ENCODE assay signal across 1 cellular context in the genomic region with DNA sequence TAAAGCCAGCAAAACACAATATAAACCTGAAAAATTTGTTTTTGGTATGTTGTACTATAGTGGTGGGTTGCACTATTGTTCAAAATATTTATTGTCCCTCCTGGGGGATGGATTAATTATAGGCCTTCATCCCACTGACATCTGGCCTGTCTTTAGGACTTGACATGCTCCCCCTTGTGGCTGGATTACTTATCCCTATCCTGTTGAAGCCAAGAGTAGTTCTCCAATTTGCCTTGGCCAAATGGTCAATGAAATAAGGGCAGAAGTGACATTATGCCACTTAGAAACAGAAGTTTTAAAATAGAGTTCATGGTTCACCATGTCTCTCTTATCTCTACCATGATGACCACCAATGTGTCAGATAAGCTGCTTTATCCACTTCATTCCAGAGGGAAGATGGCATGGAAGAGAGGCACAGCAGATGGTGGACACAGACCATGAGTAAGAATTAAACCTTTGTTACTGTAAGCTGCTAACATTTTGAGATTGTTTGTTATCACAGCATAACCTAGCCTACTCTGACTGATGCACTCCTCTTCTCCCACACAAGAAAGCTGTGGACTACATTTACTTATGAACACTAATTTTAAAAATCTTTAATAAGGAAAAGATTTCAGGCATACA.
TF ChIP-seq lines count a peak whose summit lies in the region.

No MANE protein-coding gene starts in this region.

TF ChIP-seq in GM23338, 12 proteins besides CTCF, POLR2A, EP300 and RAD21 (continued from another document):
- TF ChIP-seq, protein P1, sequence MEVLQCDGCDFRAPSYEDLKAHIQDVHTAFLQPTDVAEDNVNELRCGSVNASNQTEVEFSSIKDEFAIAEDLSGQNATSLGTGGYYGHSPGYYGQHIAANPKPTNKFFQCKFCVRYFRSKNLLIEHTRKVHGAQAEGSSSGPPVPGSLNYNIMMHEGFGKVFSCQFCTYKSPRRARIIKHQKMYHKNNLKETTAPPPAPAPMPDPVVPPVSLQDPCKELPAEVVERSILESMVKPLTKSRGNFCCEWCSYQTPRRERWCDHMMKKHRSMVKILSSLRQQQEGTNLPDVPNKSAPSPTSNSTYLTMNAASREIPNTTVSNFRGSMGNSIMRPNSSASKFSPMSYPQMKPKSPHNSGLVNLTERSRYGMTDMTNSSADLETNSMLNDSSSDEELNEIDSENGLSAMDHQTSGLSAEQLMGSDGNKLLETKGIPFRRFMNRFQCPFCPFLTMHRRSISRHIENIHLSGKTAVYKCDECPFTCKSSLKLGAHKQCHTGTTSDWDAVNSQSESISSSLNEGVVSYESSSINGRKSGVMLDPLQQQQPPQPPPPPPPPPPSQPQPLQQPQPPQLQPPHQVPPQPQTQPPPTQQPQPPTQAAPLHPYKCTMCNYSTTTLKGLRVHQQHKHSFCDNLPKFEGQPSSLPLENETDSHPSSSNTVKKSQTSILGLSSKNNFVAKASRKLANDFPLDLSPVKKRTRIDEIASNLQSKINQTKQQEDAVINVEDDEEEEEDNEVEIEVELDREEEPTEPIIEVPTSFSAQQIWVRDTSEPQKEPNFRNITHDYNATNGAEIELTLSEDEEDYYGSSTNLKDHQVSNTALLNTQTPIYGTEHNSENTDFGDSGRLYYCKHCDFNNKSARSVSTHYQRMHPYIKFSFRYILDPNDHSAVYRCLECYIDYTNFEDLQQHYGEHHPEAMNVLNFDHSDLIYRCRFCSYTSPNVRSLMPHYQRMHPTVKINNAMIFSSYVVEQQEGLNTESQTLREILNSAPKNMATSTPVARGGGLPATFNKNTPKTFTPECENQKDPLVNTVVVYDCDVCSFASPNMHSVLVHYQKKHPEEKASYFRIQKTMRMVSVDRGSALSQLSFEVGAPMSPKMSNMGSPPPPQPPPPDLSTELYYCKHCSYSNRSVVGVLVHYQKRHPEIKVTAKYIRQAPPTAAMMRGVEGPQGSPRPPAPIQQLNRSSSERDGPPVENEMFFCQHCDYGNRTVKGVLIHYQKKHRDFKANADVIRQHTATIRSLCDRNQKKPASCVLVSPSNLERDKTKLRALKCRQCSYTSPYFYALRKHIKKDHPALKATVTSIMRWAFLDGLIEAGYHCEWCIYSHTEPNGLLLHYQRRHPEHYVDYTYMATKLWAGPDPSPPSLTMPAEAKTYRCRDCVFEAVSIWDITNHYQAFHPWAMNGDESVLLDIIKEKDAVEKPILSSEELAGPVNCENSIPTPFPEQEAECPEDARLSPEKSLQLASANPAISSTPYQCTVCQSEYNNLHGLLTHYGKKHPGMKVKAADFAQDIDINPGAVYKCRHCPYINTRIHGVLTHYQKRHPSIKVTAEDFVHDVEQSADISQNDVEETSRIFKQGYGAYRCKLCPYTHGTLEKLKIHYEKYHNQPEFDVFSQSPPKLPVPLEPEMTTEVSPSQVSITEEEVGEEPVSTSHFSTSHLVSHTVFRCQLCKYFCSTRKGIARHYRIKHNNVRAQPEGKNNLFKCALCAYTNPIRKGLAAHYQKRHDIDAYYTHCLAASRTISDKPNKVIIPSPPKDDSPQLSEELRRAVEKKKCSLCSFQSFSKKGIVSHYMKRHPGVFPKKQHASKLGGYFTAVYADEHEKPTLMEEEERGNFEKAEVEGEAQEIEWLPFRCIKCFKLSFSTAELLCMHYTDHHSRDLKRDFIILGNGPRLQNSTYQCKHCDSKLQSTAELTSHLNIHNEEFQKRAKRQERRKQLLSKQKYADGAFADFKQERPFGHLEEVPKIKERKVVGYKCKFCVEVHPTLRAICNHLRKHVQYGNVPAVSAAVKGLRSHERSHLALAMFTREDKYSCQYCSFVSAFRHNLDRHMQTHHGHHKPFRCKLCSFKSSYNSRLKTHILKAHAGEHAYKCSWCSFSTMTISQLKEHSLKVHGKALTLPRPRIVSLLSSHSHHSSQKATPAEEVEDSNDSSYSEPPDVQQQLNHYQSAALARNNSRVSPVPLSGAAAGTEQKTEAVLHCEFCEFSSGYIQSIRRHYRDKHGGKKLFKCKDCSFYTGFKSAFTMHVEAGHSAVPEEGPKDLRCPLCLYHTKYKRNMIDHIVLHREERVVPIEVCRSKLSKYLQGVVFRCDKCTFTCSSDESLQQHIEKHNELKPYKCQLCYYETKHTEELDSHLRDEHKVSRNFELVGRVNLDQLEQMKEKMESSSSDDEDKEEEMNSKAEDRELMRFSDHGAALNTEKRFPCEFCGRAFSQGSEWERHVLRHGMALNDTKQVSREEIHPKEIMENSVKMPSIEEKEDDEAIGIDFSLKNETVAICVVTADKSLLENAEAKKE (CRISPR knock-in tag; IDR thresholded peaks at IDR 0.05): no peak
- TF ChIP-seq STAT1 (IDR thresholded peaks at IDR 0.05; ENCODE audit: unreplicated experiment): no peak
